In genomic region chr16:53094013-53094630, GRCh38 we compare ENCODE assay signal across 8 cellular contexts. TPM values are rescaled to one million over a fixed set of nuclear protein-coding genes. Genes with fewer than 3 reads are reported as not detected.
DNase-seq lines count a peak whose midpoint lies in the region; ATAC-seq, FAIRE-seq and TF ChIP-seq lines count a peak whose summit lies in the region.

No MANE protein-coding gene starts in this region.

- no peak overlapping the region for H2BK120ac ChIP-seq in H1 (replicated peaks; ENCODE audit: low read depth, low read length)

- H3K4me2 ChIP-seq in H1 (ENCODE audit: insufficient read depth in 1 of 2, low read depth in 2 of 2, low read length in 2 of 2), result no peak overlapping the region
- no peak overlapping the region for H3K4me2 ChIP-seq in Karpas-422 (ENCODE audit: low read depth, low read length, poor library complexity, severe bottlenecking)

- no peak overlapping the region for H3K9ac ChIP-seq in H1 (replicated peaks in 1 of 4; ENCODE audit: extremely low read depth in 1 of 4, low read depth in 3 of 4, low read length in 3 of 4)
- no peak overlapping the region for H3K9ac ChIP-seq in Karpas-422 (ENCODE audit: low read length)

- POLR2A ChIA-PET in CD8-positive, alpha-beta T cell (lab: Charles Lee), result no interaction called here
- POLR2A ChIA-PET in H1 (lab: Charles Lee; ENCODE audit: partially characterized antibody), result no interaction called here

- TF ChIP-seq CTCF in CD8-positive, alpha-beta T cell (IDR thresholded peaks at IDR 0.05), result no peak
- TF ChIP-seq CTCF in Peyer's patch (IDR thresholded peaks at IDR 0.05), result no peak
- no peak for TF ChIP-seq CTCF in H1 (IDR thresholded peaks at IDR 0.05; ENCODE audit: control extremely low read depth in 1 of 3, insufficient read depth in 1 of 3, low read depth in 1 of 3, low read length in 3 of 3)
- TF ChIP-seq CTCF in neutrophil (IDR thresholded peaks at IDR 0.05), result no peak

- no peaks in the 10 kb centered on the region for H3K27me3 ChIP-seq in CD8-positive, alpha-beta T cell (ENCODE audit: insufficient read depth, low read length)
- no peaks in the 10 kb centered on the region for H3K27me3 ChIP-seq in Peyer's patch
- no peaks in the 10 kb centered on the region; a peak in 1 of 7 replicates for H3K27me3 ChIP-seq in H1 (replicated peaks in 1 of 4; ENCODE audit: control insufficient read depth in 3 of 4, extremely low read depth in 1 of 4, insufficient read depth in 3 of 4, low read length in 3 of 4)
- H3K27me3 ChIP-seq in neutrophil, result no peaks in the 10 kb centered on the region
- H3K27me3 ChIP-seq in Karpas-422 (ENCODE audit: low read length), result no peaks in the 10 kb centered on the region

- DNase-seq in CD8-positive, alpha-beta T cell, result peak in 4 of 7 experiments; percentile 15 to 52 (median 37)
- DNase-seq in Peyer's patch (peak; percentile 76 to 90 (median 86)), H1 (ENCODE audit: low read depth in 1 of 2, low spot score in 2 of 2) (no peak), Karpas-422 (no peak)
- DNase-seq in activated naive CD8-positive, alpha-beta T cell treated with anti-CD3 and anti-CD28 coated beads, Interleukin-2, amount 50 U/mL, for 24 hours, result no peak

- 91% methylated on average over 10 of the region's 10 CpGs; no CpG with 5 or more reads in 1 of the 2 experiments for WGBS in H1 (ENCODE audit: extremely low coverage in 1 of 2, insufficient coverage in 1 of 2, insufficient read length in 1 of 2, insufficient replicate concordance in 2 of 2, low coverage in 1 of 2, low lambda C conversion rate in 2 of 2, missing lambda C conversion rate in 1 of 2), 2 experiments

- no peak for TF ChIP-seq EP300 in H1 (IDR thresholded peaks at IDR 0.05; ENCODE audit: borderline replicate concordance in 1 of 2, low read depth in 2 of 2, low read length in 2 of 2)

- intact Hi-C loops in CD8-positive, alpha-beta T cell (cut with DNase I, micrococcal nuclease), result no loop called here

- no peak overlapping the region for H3K14ac ChIP-seq in H1 (ENCODE audit: insufficient read length)

- H3K4ac ChIP-seq in H1 (replicated peaks; ENCODE audit: insufficient read length, low read depth, low read length), result no peak overlapping the region

- FAIRE-seq in H1 (lab: Jason Lieb, UNC), result no peak

- no peaks in the 10 kb centered on the region for H3K36me3 Mint-ChIP-seq in CD8-positive, alpha-beta T cell
- peaks cover 6% of the 10 kb centered on the region for H3K36me3 Mint-ChIP-seq in activated naive CD8-positive, alpha-beta T cell treated with anti-CD3 and anti-CD28 coated beads, Interleukin-2, amount 50 U/mL, for 24 hours (ENCODE audit: low read depth)

- H3K18ac ChIP-seq in H1 (ENCODE audit: extremely low read depth, low read length), result peak overlapping the region; percentile 24; the same call in 1 of the 2 replicates

- peak overlapping the region; percentile 43; the same call in 1 of the 2 replicates for H2AK5ac ChIP-seq in H1 (ENCODE audit: low read depth, low read length)

- no peak overlapping the region for H3K56ac ChIP-seq in H1 (replicated peaks; ENCODE audit: insufficient read length, low read depth, low read length)

- peak overlapping the region; percentile 51; the same call in 1 of the 2 replicates for H4K8ac ChIP-seq in H1 (ENCODE audit: extremely low read depth, insufficient read depth, low read length)

- peaks cover 0 to 17% of the 10 kb centered on the region in 2 experiments; a peak in 1 of 4 replicates for H3K79me2 ChIP-seq in H1 (ENCODE audit: control insufficient read depth in 1 of 2, insufficient read depth in 2 of 2, low read length in 2 of 2)
- H3K79me2 ChIP-seq in Karpas-422 (ENCODE audit: low read length), result peaks cover 86% of the 10 kb centered on the region

- no peak overlapping the region for H3K27ac ChIP-seq in CD8-positive, alpha-beta T cell (ENCODE audit: low read depth, low read length)
- H3K27ac ChIP-seq in Peyer's patch (peak overlapping the region; percentile 65 to 86 (median 74)), H1 (ENCODE audit: low read depth, low read length) (no peak overlapping the region), neutrophil (peak overlapping the region; percentile 95), Karpas-422 (ENCODE audit: low read length) (no peak overlapping the region)

- H3K27ac Mint-ChIP-seq in CD8-positive, alpha-beta T cell, result peak overlapping the region; percentile 77
- no peak overlapping the region for H3K27ac Mint-ChIP-seq in activated naive CD8-positive, alpha-beta T cell treated with anti-CD3 and anti-CD28 coated beads, Interleukin-2, amount 50 U/mL, for 24 hours

- no peaks in the 10 kb centered on the region for H3K27me3 Mint-ChIP-seq in CD8-positive, alpha-beta T cell (ENCODE audit: low read depth)
- no peaks in the 10 kb centered on the region for H3K27me3 Mint-ChIP-seq in activated naive CD8-positive, alpha-beta T cell treated with anti-CD3 and anti-CD28 coated beads, Interleukin-2, amount 50 U/mL, for 24 hours

- no peak for TF ChIP-seq RAD21 in H1 (IDR thresholded peaks at IDR 0.05 in 1 of 2, conservative IDR thresholded peaks at IDR 0.05 in 1 of 2; ENCODE audit: low read depth in 2 of 2, low read length in 2 of 2)

- no peaks in the 10 kb centered on the region; the same call in 1 of the 2 replicates for H3K79me1 ChIP-seq in H1 (ENCODE audit: low read depth, low read length)

- H3K4me3 ChIP-seq in CD8-positive, alpha-beta T cell (ENCODE audit: low read depth, low read length), result no peak overlapping the region
- H3K4me3 ChIP-seq in Peyer's patch (peak overlapping the region in 1 of 4 donors; percentile 7), H1 (ENCODE audit: extremely low read depth in 1 of 4, insufficient read depth in 2 of 4, low read depth in 3 of 4, low read length in 4 of 4) (no peak overlapping the region), neutrophil (ENCODE audit: low read depth in 1 of 2, low read length in 1 of 2) (no peak overlapping the region), Karpas-422 (ENCODE audit: low read length) (no peak overlapping the region)

- peaks cover 9% of the 10 kb centered on the region for H3K4me1 ChIP-seq in CD8-positive, alpha-beta T cell (ENCODE audit: insufficient read depth, low read length)
- H3K4me1 ChIP-seq in Peyer's patch, result peaks cover 5 to 61% (median 42%) of the 10 kb centered on the region in 4 donors
- H3K4me1 ChIP-seq in H1 (replicated peaks in 1 of 4; ENCODE audit: control insufficient read depth in 3 of 4, insufficient read depth in 4 of 4, low read length in 3 of 4), result peaks cover 30 to 47% (median 32%) of the 10 kb centered on the region in 4 experiments
- peaks cover 56 to 66% of the 10 kb centered on the region in 2 experiments for H3K4me1 ChIP-seq in neutrophil (ENCODE audit: control insufficient read depth in 1 of 2, insufficient read depth in 1 of 2, low read depth in 1 of 2, low read length in 1 of 2)
- peaks cover 67% of the 10 kb centered on the region for H3K4me1 ChIP-seq in Karpas-422 (ENCODE audit: low read length)

- H3K23ac ChIP-seq in H1 (ENCODE audit: insufficient read length), result no peak overlapping the region

- no peaks in the 10 kb centered on the region for H3K23me2 ChIP-seq in H1 (ENCODE audit: low read depth, low read length)

- H3K9me2 ChIP-seq in Karpas-422 (replicated peaks; ENCODE audit: insufficient read depth, low read length), result no peaks in the 10 kb centered on the region

- no peak overlapping the region for H2BK5ac ChIP-seq in H1 (ENCODE audit: low read depth, low read length)

- H2AFZ ChIP-seq in H1 (ENCODE audit: low read length) (no peak overlapping the region), Karpas-422 (ENCODE audit: low read length) (no peak overlapping the region)

- H3K9me3 ChIP-seq in CD8-positive, alpha-beta T cell (ENCODE audit: low read length), result no peaks in the 10 kb centered on the region
- H3K9me3 ChIP-seq in Peyer's patch, result no peaks in the 10 kb centered on the region
- no peaks in the 10 kb centered on the region for H3K9me3 ChIP-seq in H1 (ENCODE audit: insufficient read depth in 2 of 2, low read depth in 1 of 2, low read length in 1 of 2)
- no peaks in the 10 kb centered on the region for H3K9me3 ChIP-seq in neutrophil
- no peaks in the 10 kb centered on the region for H3K9me3 ChIP-seq in Karpas-422 (ENCODE audit: low read length)

- peak; percentile 35 for ATAC-seq in CD8-positive, alpha-beta T cell
- peak; percentile 43 for ATAC-seq in HG03196 (IDR thresholded peaks at IDR 0.05; ENCODE audit: unreplicated experiment)
- no peak for ATAC-seq in activated naive CD8-positive, alpha-beta T cell treated with anti-CD3 and anti-CD28 coated beads, Interleukin-2, amount 50 U/mL, for 24 hours

- H2BK15ac ChIP-seq in H1 (ENCODE audit: low read length), result 0 out of 2 replicates have a peak overlapping the region, but pooled peaks have one; percentile 24

- no peak overlapping the region for H2BK20ac ChIP-seq in H1 (ENCODE audit: low read length)

- H4K91ac ChIP-seq in H1 (replicated peaks; ENCODE audit: insufficient read length, low read length), result peak overlapping the region; percentile 1

- H3K9me3 Mint-ChIP-seq in CD8-positive, alpha-beta T cell, result no peaks in the 10 kb centered on the region
- no peaks in the 10 kb centered on the region for H3K9me3 Mint-ChIP-seq in activated naive CD8-positive, alpha-beta T cell treated with anti-CD3 and anti-CD28 coated beads, Interleukin-2, amount 50 U/mL, for 24 hours

- no peak overlapping the region for H3K4me3 Mint-ChIP-seq in CD8-positive, alpha-beta T cell
- no peak overlapping the region for H3K4me3 Mint-ChIP-seq in activated naive CD8-positive, alpha-beta T cell treated with anti-CD3 and anti-CD28 coated beads, Interleukin-2, amount 50 U/mL, for 24 hours

- H4K20me1 ChIP-seq in H1 (replicated peaks in 1 of 2; ENCODE audit: control insufficient read depth in 1 of 2, insufficient read depth in 2 of 2, low read length in 2 of 2), result no peaks in the 10 kb centered on the region
- no peaks in the 10 kb centered on the region for H4K20me1 ChIP-seq in Karpas-422 (ENCODE audit: insufficient read depth, low read depth, low read length)

- H2BK12ac ChIP-seq in H1 (ENCODE audit: low read depth, low read length), result peak overlapping the region; percentile 62; the same call in 1 of the 2 replicates

- no peak overlapping the region for H4K5ac ChIP-seq in H1 (ENCODE audit: insufficient read length, low read depth, low read length)

- peak; percentile 28 for TF ChIP-seq POLR2A in GM19193 (IDR thresholded peaks at IDR 0.05; ENCODE audit: extremely low read depth, insufficient read depth, insufficient read length)
- no peak for TF ChIP-seq POLR2A in Peyer's patch (IDR thresholded peaks at IDR 0.05)
- TF ChIP-seq POLR2A in H1 (IDR thresholded peaks at IDR 0.05; ENCODE audit: control extremely low read depth in 1 of 2, low read depth in 2 of 2, low read length in 2 of 2), result no peak

- H3K36me3 ChIP-seq in CD8-positive, alpha-beta T cell (ENCODE audit: insufficient read depth, low read length), result no peaks in the 10 kb centered on the region
- H3K36me3 ChIP-seq in Peyer's patch (no peaks in the 10 kb centered on the region), H1 (ENCODE audit: control insufficient read depth in 2 of 4, insufficient read depth in 4 of 4, low read length in 3 of 4) (no peaks in the 10 kb centered on the region), neutrophil (no peaks in the 10 kb centered on the region), Karpas-422 (ENCODE audit: insufficient read depth, low read length) (no peaks in the 10 kb centered on the region)

- peaks cover 50% of the 10 kb centered on the region for H3K4me1 Mint-ChIP-seq in CD8-positive, alpha-beta T cell (ENCODE audit: low read depth)
- peaks cover 57% of the 10 kb centered on the region for H3K4me1 Mint-ChIP-seq in activated naive CD8-positive, alpha-beta T cell treated with anti-CD3 and anti-CD28 coated beads, Interleukin-2, amount 50 U/mL, for 24 hours

- CTCF ChIA-PET in CD8-positive, alpha-beta T cell (lab: Charles Lee), result interaction anchor here (0.6 kb wide), 1 partner anchor 415 kb away, joined by 3 read pairs; no protein-coding TSS in a partner anchor
- CTCF ChIA-PET in H1 (lab: Charles Lee; ENCODE audit: partially characterized antibody), result interaction anchor here (3.2 kb wide), 1 partner anchor 38 kb away, joined by 8 read pairs; no protein-coding TSS in a partner anchor

RNA-seq across cellular contexts. Expression of gene CHD9, which starts 39.3 kb away (rescaled TPM):
- 10 to 100 TPM; 23.2 to 23.5 TPM for total RNA-seq in CD8-positive, alpha-beta T cell
- 100 to 1,000 TPM in 1 of 4 donors, 10 to 100 TPM in 3; 48.4 to 187 (median 79.3) TPM for total RNA-seq in Peyer's patch
- 27.5 and 32.4 TPM in 2 replicates for total RNA-seq in H1 (2021; fragmentation: NEBNext Ultra II Directional; extraction: Animal tissue kit (Norgen Biotek cat#: 25700))
- polyA plus RNA-seq in H1 (2011; rRNA removed), result 5.9 and 9.9 TPM in 2 replicates
- polyA plus RNA-seq in H1 (2011; cell fraction: cytosol; rRNA removed), result 12.8 TPM
- polyA plus RNA-seq in H1 (2011; cell fraction: nucleus; rRNA removed), result 8.5 TPM
- 12.2 to 24.6 TPM (median 15.0 TPM) in 4 replicates for polyA plus RNA-seq in H1 (2012, experiment 1 of 2)
- polyA plus RNA-seq in H1 (2012, experiment 2 of 2), result 1.4 TPM
- polyA plus RNA-seq in H1 (2013, experiment 1 of 2), result 28.1 TPM
- 26.4 TPM for polyA plus RNA-seq in H1 (2013, experiment 2 of 2)
- 73.8 and 104 TPM in 2 replicates for polyA minus RNA-seq in H1 (2011; rRNA and poly(A)+ RNA removed)
- polyA minus RNA-seq in H1 (2011; cell fraction: cytosol; rRNA and poly(A)+ RNA removed), result 29.0 TPM
- polyA minus RNA-seq in H1 (2011; cell fraction: nucleus; rRNA and poly(A)+ RNA removed), result 131 TPM
- 75.9 and 111 TPM in 2 replicates for total RNA-seq in Karpas-422 (2014; rRNA removed; shearing (Covaris generic); ENCODE audit: low replicate concordance)

RNA-seq across cellular contexts. Expression of gene CHD9NB, which starts 41.4 kb away (rescaled TPM):
- not detected for total RNA-seq in CD8-positive, alpha-beta T cell
- 1 to 10 TPM in 3 of 4 donors, not detected in 1; 2.4 to 6.9 (median 3.2) TPM for total RNA-seq in Peyer's patch
- 3.8 and 4.5 TPM in 2 replicates for total RNA-seq in H1 (2021; fragmentation: NEBNext Ultra II Directional; extraction: Animal tissue kit (Norgen Biotek cat#: 25700))
- polyA plus RNA-seq in H1 (2011; rRNA removed), result 5.3 and 5.9 TPM in 2 replicates
- polyA plus RNA-seq in H1 (2011; cell fraction: cytosol; rRNA removed), result 10.1 TPM
- polyA plus RNA-seq in H1 (2011; cell fraction: nucleus; rRNA removed), result 8.1 TPM
- 6.7 to 11.2 TPM (median 9.3 TPM) in 4 replicates for polyA plus RNA-seq in H1 (2012, experiment 1 of 2)
- 6.5 TPM for polyA plus RNA-seq in H1 (2012, experiment 2 of 2)
- 3.1 TPM for polyA plus RNA-seq in H1 (2013, experiment 1 of 2)
- polyA plus RNA-seq in H1 (2013, experiment 2 of 2), result 2.5 TPM
- 9.4 and 12.5 TPM in 2 replicates for polyA minus RNA-seq in H1 (2011; rRNA and poly(A)+ RNA removed)
- polyA minus RNA-seq in H1 (2011; cell fraction: cytosol; rRNA and poly(A)+ RNA removed), result 5.3 TPM
- polyA minus RNA-seq in H1 (2011; cell fraction: nucleus; rRNA and poly(A)+ RNA removed), result 29.4 TPM
- not detected in 2 replicates for total RNA-seq in Karpas-422 (2014; rRNA removed; shearing (Covaris generic); ENCODE audit: low replicate concordance)

Comparison
In these comparisons a context has a peak if more than half of its experiments do, and no peak if none do; other contexts are left out.
1. DNase-seq: peak in CD8-positive, alpha-beta T cell (4 of 7) and Peyer's patch (3 of 3); none in H1 (0 of 2), Karpas-422 (single experiment) and activated naive CD8-positive, alpha-beta T cell treated with anti-CD3 and anti-CD28 coated beads, Interleukin-2, amount 50 U/mL, for 24 hours (single experiment).
2. H3K27ac ChIP-seq: peak in Peyer's patch (4 of 4) and neutrophil (single experiment); none in CD8-positive, alpha-beta T cell (single experiment), H1 (single experiment) and Karpas-422 (single experiment).